ENCODE assay signal across 19 cellular contexts in genomic region chr11:86119062-86119461, GRCh38. TPM values are rescaled to one million over a fixed set of nuclear protein-coding genes. Genes with fewer than 3 reads are reported as not detected.
DNase-seq lines count a peak whose midpoint lies in the region; ATAC-seq and TF ChIP-seq lines count a peak whose summit lies in the region.
"Had no signal": no experiment of that assay in that cellular context is flagged by ENCODE, and none has a peak within 500 bp of the region (broad histone marks: within the 10 kb centered on the region; RNA-seq: fewer than 3 reads in every experiment).

No MANE protein-coding gene starts in this region.

- no peak overlapping the region for H3K4me3 ChIP-seq in AG10803 (ENCODE audit: low read length)
- no peak overlapping the region for H3K4me3 ChIP-seq in right cardiac atrium (ENCODE audit: low read length)
- H3K4me3 ChIP-seq in lower leg skin (ENCODE audit: low read depth, poor library complexity, severe bottlenecking) = no peak overlapping the region
- no peak overlapping the region for H3K4me3 ChIP-seq in testis
- H3K4me3 ChIP-seq: cardiac muscle cell, dorsolateral prefrontal cortex had no signal

- no peaks in the 10 kb centered on the region for H3K9me3 ChIP-seq in right cardiac atrium (ENCODE audit: control insufficient read depth, low read length)
- no peaks in the 10 kb centered on the region for H3K9me3 ChIP-seq in testis

- no peaks in the 10 kb centered on the region for H3K36me3 ChIP-seq in testis (ENCODE audit: low read depth, missing control alignments)
- H3K36me3 ChIP-seq: cardiac muscle cell, WERI-Rb-1 had no signal

- H3K4me1 ChIP-seq in right cardiac atrium (ENCODE audit: control insufficient read depth, insufficient read depth, low read length) (no peaks in the 10 kb centered on the region), testis (no peaks in the 10 kb centered on the region)

- ATAC-seq in right cardiac atrium = peak; percentile 71
- ATAC-seq in HG02642 (IDR thresholded peaks at IDR 0.05; ENCODE audit: poor library complexity, unreplicated experiment) = no peak
- ATAC-seq: stimulated activated naive CD8-positive, alpha-beta T cell treated with anti-CD3 and anti-CD28 coated beads, Interleukin-15, Interleukin-2, amounts not matched to agents 100 U/mL and 50 U/mL, for 24 hours had no signal

- no peaks in the 10 kb centered on the region for H3K27me3 ChIP-seq in right cardiac atrium (ENCODE audit: control insufficient read depth, insufficient read depth)
- H3K27me3 ChIP-seq in testis = no peaks in the 10 kb centered on the region
- H3K27me3 ChIP-seq: cardiac muscle cell, dorsolateral prefrontal cortex had no signal

- intact Hi-C loops in right cardiac atrium (cut with DNase I) (no loop called here), lower leg skin (cut with DNase I; ENCODE audit: low total_unique reads) (no loop called here), testis (cut with DNase I; ENCODE audit: low total_unique reads) (no loop called here)

- TF ChIP-seq POLR2A in lower leg skin (IDR thresholded peaks at IDR 0.05) (no peak), testis (IDR thresholded peaks at IDR 0.05) (no peak)

- no peak overlapping the region for H3K27ac ChIP-seq in right cardiac atrium (ENCODE audit: low read length)
- H3K27ac ChIP-seq in testis = no peak overlapping the region
- H3K27ac ChIP-seq: cardiac muscle cell, epithelial cell of prostate, KMS-11, WERI-Rb-1 had no signal

- peak; percentile 15 for DNase-seq in AG10803 (ENCODE audit: low read depth)
- peak; percentile 43 for DNase-seq in EH (ENCODE audit: low read depth)
- DNase-seq in amniotic epithelial cell (ENCODE audit: low read depth) = peak; percentile 17
- no peak for DNase-seq in right cardiac atrium
- no peak for DNase-seq in foreskin melanocyte
- DNase-seq in lower leg skin (ENCODE audit: low spot score in 2 of 2) = no peak
- DNase-seq in testis = no peak
- DNase-seq: activated effector memory CD4-positive, alpha-beta T cell treated with anti-CD3 and anti-CD28 coated beads, Interleukin-2, amount 50 U/mL, for 16 hours; dorsolateral prefrontal cortex; mammary epithelial cell; NCI-H146; stimulated activated CD4-positive, alpha-beta T cell treated with anti-CD3 and anti-CD28 coated beads, Interleukin-2, amount 100 ng/mL, for 24 hours; stimulated activated naive CD8-positive, alpha-beta T cell treated with anti-CD3 and anti-CD28 coated beads, Interleukin-15, Interleukin-2, amounts not matched to agents 100 U/mL and 50 U/mL, for 24 hours; trophoblast cell; WERI-Rb-1 had no signal

- 58% methylated on average over 2 of the region's 2 CpGs for WGBS in right cardiac atrium
- WGBS in lower leg skin, 2 donors = 76 to 78% methylated on average over 2 of the region's 2 CpGs
- WGBS in testis, 2 donors = 73 to 76% methylated on average over 2 of the region's 2 CpGs

- TF ChIP-seq CTCF in AG10803 (conservative IDR thresholded peaks at IDR 0.05; ENCODE audit: low read length) = no peak
- no peak for TF ChIP-seq CTCF in lower leg skin (IDR thresholded peaks at IDR 0.05)
- no peak for TF ChIP-seq CTCF in testis (IDR thresholded peaks at IDR 0.05)

RNA-seq across cellular contexts. Expression of gene PICALM, which starts 50.2 kb away (rescaled TPM):
- total RNA-seq in right cardiac atrium = 100 to 1,000 TPM; 170 to 298 (median 182) TPM
- polyA plus RNA-seq in right cardiac atrium = 62.8 TPM
- total RNA-seq in lower leg skin = 100 to 1,000 TPM; 158 to 198 (median 178) TPM
- total RNA-seq in testis = 100 to 1,000 TPM; 217 to 237 TPM
- 156 TPM for polyA plus RNA-seq in testis (ENCODE audit: insufficient read depth, low read depth, low replicate concordance)

Comparison
In these comparisons a context has a peak if more than half of its experiments do, and no peak if none do; other contexts are left out.
1. DNase-seq: peak in AG10803 (single experiment), EH (single experiment) and amniotic epithelial cell (single experiment); none in right cardiac atrium (0 of 3), foreskin melanocyte (single experiment), lower leg skin (0 of 2) and testis (single experiment).